21 cellular contexts compared by ENCODE assay signal in the genomic region with DNA sequence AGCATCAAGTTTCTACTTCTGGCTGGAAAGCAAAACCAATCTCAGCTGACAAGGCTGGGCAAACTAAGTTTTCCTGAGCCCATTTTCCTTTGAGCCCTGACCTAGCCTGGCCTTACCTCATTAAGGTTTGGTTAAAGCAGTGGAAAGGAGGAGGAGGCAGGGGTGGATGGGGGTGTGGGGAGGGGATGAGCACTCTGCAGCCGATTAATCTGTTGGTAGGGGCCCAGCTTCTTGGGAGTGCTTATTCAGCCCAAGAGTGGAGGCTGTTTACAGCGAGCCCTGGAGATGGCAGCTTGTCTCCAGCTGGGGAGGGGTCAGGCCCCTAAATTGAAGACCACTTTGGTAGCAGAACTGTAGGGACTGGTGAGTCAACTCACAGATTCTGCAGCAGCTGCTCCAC. TPM values are rescaled to one million over a fixed set of nuclear protein-coding genes. Genes with fewer than 3 reads are reported as not detected.
DNase-seq lines count a peak whose midpoint lies in the region; ATAC-seq and TF ChIP-seq lines count a peak whose summit lies in the region.
"Had no signal": no experiment of that assay in that cellular context is flagged by ENCODE, and none has a peak within 500 bp of the region (broad histone marks: within the 10 kb centered on the region; RNA-seq: fewer than 3 reads in every experiment).

No MANE protein-coding gene starts in this region.

- DNase-seq in activated CD8-positive, alpha-beta memory T cell treated with anti-CD3 and anti-CD28 coated beads, Interleukin-2, amount 10 ng/mL, durations not matched to agents 7 days and 5 days: no peak
- no peak for DNase-seq in activated CD8-positive, alpha-beta memory T cell treated with anti-CD3 and anti-CD28 coated beads, Interleukin-2, amount 50 U/mL, for 48 hours
- DNase-seq in astrocyte of the cerebellum (ENCODE audit: low read depth) (peak; percentile 59), iPS-NIHi11 (ENCODE audit: low spot score) (no peak)
- DNase-seq in stimulated activated naive B cell treated with anti-CD40 and anti-IgM and Interleukin-4, amounts not matched to agents 10 μg/mL and 1 μg/mL and 100 μg/mL, for 72 hours: no peak
- DNase-seq in activated CD4-positive, alpha-beta T cell treated with anti-CD3 and anti-CD28 coated beads, Interleukin-2, amount 10 ng/mL, durations not matched to agents 7 days and 5 days: no peak
- DNase-seq: CD8-positive, alpha-beta memory T cell; NCI-H1092 treated with DMSO at 0.1 percent for 48 hours; NCI-H146; NCI-H2029; NCI-H345; NCI-H524 treated with DMSO at 0.1 percent for 48 hours; PC-3; SHP77 had no signal

- H3K4me3 Mint-ChIP-seq in activated CD8-positive, alpha-beta memory T cell treated with anti-CD3 and anti-CD28 coated beads, Interleukin-2, amount 10 ng/mL, durations not matched to agents 7 days and 5 days: no peak overlapping the region
- H3K4me3 Mint-ChIP-seq in stimulated activated naive B cell treated with anti-CD40 and anti-IgM and Interleukin-4, amounts not matched to agents 10 μg/mL and 1 μg/mL and 100 μg/mL, for 72 hours: no peak overlapping the region
- H3K4me3 Mint-ChIP-seq in activated CD4-positive, alpha-beta T cell treated with anti-CD3 and anti-CD28 coated beads, Interleukin-2, amount 10 ng/mL, durations not matched to agents 7 days and 5 days: no peak overlapping the region
- H3K4me3 Mint-ChIP-seq: CD8-positive, alpha-beta memory T cell; GM23338 had no signal

- H3K79me2 ChIP-seq in KMS-11 (ENCODE audit: insufficient read depth, low read depth): no peaks in the 10 kb centered on the region

- no peaks in the 10 kb centered on the region for H3K36me3 ChIP-seq in KMS-11 (ENCODE audit: insufficient read depth)

- no peaks in the 10 kb centered on the region for H3K27me3 Mint-ChIP-seq in activated CD8-positive, alpha-beta memory T cell treated with anti-CD3 and anti-CD28 coated beads, Interleukin-2, amount 10 ng/mL, durations not matched to agents 7 days and 5 days
- H3K27me3 Mint-ChIP-seq in stimulated activated naive B cell treated with anti-CD40 and anti-IgM and Interleukin-4, amounts not matched to agents 10 μg/mL and 1 μg/mL and 100 μg/mL, for 72 hours: no peaks in the 10 kb centered on the region
- no peaks in the 10 kb centered on the region for H3K27me3 Mint-ChIP-seq in activated CD4-positive, alpha-beta T cell treated with anti-CD3 and anti-CD28 coated beads, Interleukin-2, amount 10 ng/mL, durations not matched to agents 7 days and 5 days
- H3K27me3 Mint-ChIP-seq: CD8-positive, alpha-beta memory T cell had no signal

- CTCF ChIA-PET in activated CD8-positive, alpha-beta memory T cell treated with anti-CD3 and anti-CD28 coated beads, Interleukin-2, amount 10 ng/mL, durations not matched to agents 7 days and 5 days (lab: Charles Lee): interaction anchor here (1.2 to 1.3 kb wide), 2 partner anchors 8 to 10 kb away, joined by 3 to 8 read pairs; no protein-coding TSS in a partner anchor
- CTCF ChIA-PET in activated CD4-positive, alpha-beta T cell treated with anti-CD3 and anti-CD28 coated beads, Interleukin-2, amount 10 ng/mL, durations not matched to agents 7 days and 5 days (lab: Charles Lee): no interaction called here

- peaks cover 27% of the 10 kb centered on the region for H3K4me1 Mint-ChIP-seq in activated CD8-positive, alpha-beta memory T cell treated with anti-CD3 and anti-CD28 coated beads, Interleukin-2, amount 10 ng/mL, durations not matched to agents 7 days and 5 days
- peaks cover 26 to 44% of the 10 kb centered on the region in 2 donors for H3K4me1 Mint-ChIP-seq in stimulated activated naive B cell treated with anti-CD40 and anti-IgM and Interleukin-4, amounts not matched to agents 10 μg/mL and 1 μg/mL and 100 μg/mL, for 72 hours
- peaks cover 8% of the 10 kb centered on the region for H3K4me1 Mint-ChIP-seq in activated CD4-positive, alpha-beta T cell treated with anti-CD3 and anti-CD28 coated beads, Interleukin-2, amount 10 ng/mL, durations not matched to agents 7 days and 5 days
- H3K4me1 Mint-ChIP-seq: GM23338 had no signal

- H3K4me3 ChIP-seq in KMS-11 (IDR thresholded peaks at IDR 0.05; ENCODE audit: insufficient read depth, low read depth, low read length): no peak overlapping the region
- H3K4me3 ChIP-seq in astrocyte of the cerebellum (ENCODE audit: low read depth, low read length): no peak overlapping the region
- H3K4me3 ChIP-seq: GM23338, K562 had no signal

- no peaks in the 10 kb centered on the region for H3K9me3 Mint-ChIP-seq in activated CD8-positive, alpha-beta memory T cell treated with anti-CD3 and anti-CD28 coated beads, Interleukin-2, amount 10 ng/mL, durations not matched to agents 7 days and 5 days (ENCODE audit: low read depth)
- peaks cover 0 to 2% of the 10 kb centered on the region in 2 donors for H3K9me3 Mint-ChIP-seq in stimulated activated naive B cell treated with anti-CD40 and anti-IgM and Interleukin-4, amounts not matched to agents 10 μg/mL and 1 μg/mL and 100 μg/mL, for 72 hours
- no peaks in the 10 kb centered on the region for H3K9me3 Mint-ChIP-seq in activated CD4-positive, alpha-beta T cell treated with anti-CD3 and anti-CD28 coated beads, Interleukin-2, amount 10 ng/mL, durations not matched to agents 7 days and 5 days
- H3K9me3 Mint-ChIP-seq: CD8-positive, alpha-beta memory T cell had no signal

- no peaks in the 10 kb centered on the region for H3K27me3 ChIP-seq in KMS-11 (ENCODE audit: insufficient read depth, low read depth)

- in situ Hi-C loops in astrocyte of the cerebellum (cut with HindIII; ENCODE audit: low sequenced_read_pairs): no loop called here

- POLR2A ChIA-PET in activated CD4-positive, alpha-beta T cell treated with anti-CD3 and anti-CD28 coated beads, Interleukin-2, amount 10 ng/mL, durations not matched to agents 7 days and 5 days (lab: Charles Lee): no interaction called here

- ATAC-seq in activated CD8-positive, alpha-beta memory T cell treated with anti-CD3 and anti-CD28 coated beads, Interleukin-2, amount 10 ng/mL, durations not matched to agents 7 days and 5 days: no peak
- no peak for ATAC-seq in stimulated activated naive B cell treated with anti-CD40 and anti-IgM and Interleukin-4, amounts not matched to agents 10 μg/mL and 1 μg/mL and 100 μg/mL, for 72 hours (replicated peaks)
- ATAC-seq: GM23338, HCT116, K562, PC-3 had no signal

- no peak overlapping the region; the same call in 1 of the 2 replicates for H3K9ac ChIP-seq in KMS-11

- no peak for TF ChIP-seq CTCF in KMS-11 (conservative IDR thresholded peaks at IDR 0.05; ENCODE audit: low read depth, low read length)
- TF ChIP-seq CTCF in astrocyte of the cerebellum (IDR thresholded peaks at IDR 0.05; ENCODE audit: low read depth, low read length, missing control alignments): no peak

- peaks cover 100% of the 10 kb centered on the region for H3K4me1 ChIP-seq in KMS-11 (ENCODE audit: low read depth, poor library complexity, severe bottlenecking)

- peak overlapping the region; percentile 38 for H3K27ac Mint-ChIP-seq in activated CD8-positive, alpha-beta memory T cell treated with anti-CD3 and anti-CD28 coated beads, Interleukin-2, amount 10 ng/mL, durations not matched to agents 7 days and 5 days
- H3K27ac Mint-ChIP-seq in stimulated activated naive B cell treated with anti-CD40 and anti-IgM and Interleukin-4, amounts not matched to agents 10 μg/mL and 1 μg/mL and 100 μg/mL, for 72 hours: peak overlapping the region; percentile 14
- H3K27ac Mint-ChIP-seq in activated CD4-positive, alpha-beta T cell treated with anti-CD3 and anti-CD28 coated beads, Interleukin-2, amount 10 ng/mL, durations not matched to agents 7 days and 5 days: no peak overlapping the region
- H3K27ac Mint-ChIP-seq: GM23338 had no signal

- peak overlapping the region; percentile 43 for H3K4me2 ChIP-seq in KMS-11
- H3K4me2 ChIP-seq: GM23338 had no signal

- peaks cover 34% of the 10 kb centered on the region for H3K36me3 Mint-ChIP-seq in activated CD8-positive, alpha-beta memory T cell treated with anti-CD3 and anti-CD28 coated beads, Interleukin-2, amount 10 ng/mL, durations not matched to agents 7 days and 5 days
- peaks cover 48 to 58% of the 10 kb centered on the region in 2 donors for H3K36me3 Mint-ChIP-seq in stimulated activated naive B cell treated with anti-CD40 and anti-IgM and Interleukin-4, amounts not matched to agents 10 μg/mL and 1 μg/mL and 100 μg/mL, for 72 hours
- peaks cover 53% of the 10 kb centered on the region for H3K36me3 Mint-ChIP-seq in activated CD4-positive, alpha-beta T cell treated with anti-CD3 and anti-CD28 coated beads, Interleukin-2, amount 10 ng/mL, durations not matched to agents 7 days and 5 days (ENCODE audit: low read depth)

- no peaks in the 10 kb centered on the region for H4K20me1 ChIP-seq in KMS-11 (ENCODE audit: insufficient read depth)

- H3K27ac ChIP-seq in KMS-11: peak overlapping the region; percentile 88
- H3K27ac ChIP-seq: C4-2B had no signal

- no peak overlapping the region for H2AFZ ChIP-seq in KMS-11 (ENCODE audit: low read depth)
- H2AFZ ChIP-seq: GM23338 had no signal

RNA-seq across cellular contexts. Expression of a gene that starts 12.0 kb away (rescaled TPM):
- total RNA-seq in activated CD8-positive, alpha-beta memory T cell treated with anti-CD3 and anti-CD28 coated beads, Interleukin-2, amount 10 ng/mL, durations not matched to agents 7 days and 5 days: 10 to 100 TPM; 27.5 to 31.3 TPM
- 10 to 100 TPM; 25.0 to 25.8 TPM for total RNA-seq in activated CD4-positive, alpha-beta T cell treated with anti-CD3 and anti-CD28 coated beads, Interleukin-2, amount 10 ng/mL, durations not matched to agents 7 days and 5 days

RNA-seq across cellular contexts. Expression of a gene that starts 12.3 kb away (rescaled TPM):
- total RNA-seq in activated CD8-positive, alpha-beta memory T cell treated with anti-CD3 and anti-CD28 coated beads, Interleukin-2, amount 10 ng/mL, durations not matched to agents 7 days and 5 days: 10 to 100 TPM; 75.9 to 78.4 TPM
- 10 to 100 TPM; 57.6 to 62.8 TPM for total RNA-seq in activated CD4-positive, alpha-beta T cell treated with anti-CD3 and anti-CD28 coated beads, Interleukin-2, amount 10 ng/mL, durations not matched to agents 7 days and 5 days

RNA-seq across cellular contexts. Expression of a gene that starts 36.3 kb away (rescaled TPM):
- 10 to 100 TPM; 60.3 to 66.5 TPM for total RNA-seq in activated CD8-positive, alpha-beta memory T cell treated with anti-CD3 and anti-CD28 coated beads, Interleukin-2, amount 10 ng/mL, durations not matched to agents 7 days and 5 days
- total RNA-seq in activated CD4-positive, alpha-beta T cell treated with anti-CD3 and anti-CD28 coated beads, Interleukin-2, amount 10 ng/mL, durations not matched to agents 7 days and 5 days: 10 to 100 TPM; 49.9 to 51.8 TPM

RNA-seq across cellular contexts. Expression of a gene that starts 50.5 kb away (rescaled TPM):
- not detected for total RNA-seq in activated CD8-positive, alpha-beta memory T cell treated with anti-CD3 and anti-CD28 coated beads, Interleukin-2, amount 10 ng/mL, durations not matched to agents 7 days and 5 days
- total RNA-seq in activated CD4-positive, alpha-beta T cell treated with anti-CD3 and anti-CD28 coated beads, Interleukin-2, amount 10 ng/mL, durations not matched to agents 7 days and 5 days: not detected
- total RNA-seq: CD8-positive, alpha-beta memory T cell; Daoy; K562; RPMI7951 had no signal
